ENCODE assay signal across 8 cellular contexts in the genomic region with DNA sequence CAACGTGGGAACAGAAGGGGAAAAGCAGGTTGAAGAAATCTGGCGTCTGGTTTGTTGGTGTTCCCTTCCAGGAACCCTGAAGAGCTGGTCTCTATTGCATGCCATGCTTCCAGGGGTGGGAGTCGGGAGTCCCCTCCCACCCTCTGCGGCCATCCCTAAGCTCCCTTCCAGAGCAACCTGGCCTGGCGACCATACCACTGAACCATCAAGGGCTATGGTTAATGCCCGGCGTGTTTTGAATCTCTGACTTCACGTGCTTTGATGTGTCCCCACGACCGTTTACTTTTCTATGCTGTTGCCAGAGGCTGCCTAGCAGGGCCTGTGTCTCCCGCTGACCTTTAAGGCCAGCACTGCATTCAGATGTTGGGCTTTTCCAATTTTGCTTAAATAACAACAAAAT. TPM values are rescaled to one million over a fixed set of nuclear protein-coding genes. Genes with fewer than 3 reads are reported as not detected.
DNase-seq lines count a peak whose midpoint lies in the region; ATAC-seq and TF ChIP-seq lines count a peak whose summit lies in the region.

No MANE protein-coding gene starts in this region.

- in situ Hi-C loops in GM13977 (cut with MboI; ENCODE audit: low pct_unique_long_range_greater_than_20kb, low sequenced_read_pairs, unreplicated experiment), result no loop called here

- POLR2A ChIA-PET in WTC11 (lab: Charles Lee), result no interaction called here

- no peaks in the 10 kb centered on the region for H3K36me3 Mint-ChIP-seq in WTC11

- H3K4me3 ChIP-seq in iPS-18c (ENCODE audit: insufficient read depth, low read depth, low read length), result peak overlapping the region; percentile 32
- peak overlapping the region in 6 of 7 experiments; percentile 44 to 70 (median 57) for H3K4me3 ChIP-seq in skin epidermis

- no peaks in the 10 kb centered on the region for H3K9me3 Mint-ChIP-seq in WTC11

- ATAC-seq in WTC11 (peak; percentile 47), HG03139 (IDR thresholded peaks at IDR 0.05; ENCODE audit: unreplicated experiment) (no peak)

- TF ChIP-seq CTCF in WTC11 (IDR thresholded peaks at IDR 0.05) (no peak), GM13977 (IDR thresholded peaks at IDR 0.05; ENCODE audit: extremely low read depth, insufficient read depth, missing control alignments) (no peak)

- H3K4me1 Mint-ChIP-seq in WTC11, result peaks cover 35% of the 10 kb centered on the region

- DNase-seq in NCI-H1417 (lab: John Stamatoyannopoulos, UW) (peak in 2 of 3 experiments; percentile 36 to 74), NCI-H1417 treated with DMSO at 0.1 percent for 48 hours (lab: John Stamatoyannopoulos, UW) (no peak), WTC11 (ENCODE audit: low spot score) (peak; percentile 35), GM13977 (ENCODE audit: low spot score) (no peak), NCI-H2081 treated with DMSO at 0.1 percent for 48 hours (lab: John Stamatoyannopoulos, UW) (no peak)

- peak overlapping the region in 20 of 21 experiments; percentile 70 to 97 (median 88) for H3K27ac ChIP-seq in skin epidermis

- H3K27me3 Mint-ChIP-seq in WTC11 (ENCODE audit: low read depth), result peaks cover 3% of the 10 kb centered on the region; the same call in 1 of the 2 replicates

- no peaks in the 10 kb centered on the region for H3K9me3 ChIP-seq in iPS-18c (ENCODE audit: control insufficient read depth, insufficient read depth, low read length)

- peak overlapping the region; percentile 84 for H3K4me3 Mint-ChIP-seq in WTC11

- H3K27ac Mint-ChIP-seq in WTC11, result no peak overlapping the region

- CTCF ChIA-PET in WTC11 (lab: Charles Lee), result interaction anchor here (0.7 to 1.7 kb wide), 8 partner anchors 11 to 324 kb away, joined by 3 to 5 read pairs (median 4); no protein-coding TSS in a partner anchor

TF ChIP-seq in WTC11, 78 proteins besides CTCF, POLR2A, EP300 and RAD21:
- TF ChIP-seq SOX15 (CRISPR knock-in tag; IDR thresholded peaks at IDR 0.05), result no peak

RNA-seq across cellular contexts. Expression of gene SNRK, which starts 0.7 kb away (rescaled TPM):
- total RNA-seq in WTC11 (2021), result 10.3 to 11.8 TPM (median 10.5 TPM) in 3 replicates

Comparison
In these comparisons a context has a peak if more than half of its experiments do, and no peak if none do; other contexts are left out.
1. DNase-seq: peak in NCI-H1417 (2 of 3) and WTC11 (single experiment); none in NCI-H1417 treated with DMSO at 0.1 percent for 48 hours (single experiment), GM13977 (single experiment) and NCI-H2081 treated with DMSO at 0.1 percent for 48 hours (single experiment).